Comparison of ENCODE assay signal across 29 cellular contexts in the genomic region with DNA sequence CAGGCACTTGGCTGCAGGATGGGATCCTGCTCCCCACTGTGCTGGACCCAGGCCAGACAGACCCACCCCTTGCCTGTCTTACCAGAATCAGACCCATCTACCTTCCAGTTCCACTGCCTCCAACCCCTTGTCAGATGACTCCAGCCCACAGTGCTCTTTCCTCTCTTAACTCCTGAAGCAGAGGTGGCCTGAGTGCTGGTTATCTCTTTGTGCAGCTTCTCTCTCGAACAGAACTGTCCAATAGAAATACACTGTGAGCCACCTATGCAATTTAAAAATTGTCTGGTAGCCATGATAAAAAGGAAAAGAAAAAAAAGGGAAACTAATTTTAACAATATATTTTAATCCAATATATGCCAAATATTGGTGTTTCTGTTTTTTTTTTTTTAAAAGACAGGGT.
"Had no signal": no experiment of that assay in that cellular context is flagged by ENCODE, and none has a peak within 500 bp of the region (broad histone marks: within the 10 kb centered on the region; RNA-seq: fewer than 3 reads in every experiment).

No MANE protein-coding gene starts in this region.

- H3K4me3 ChIP-seq: heart right ventricle, hepatocyte, left lung, lung, mucosa of descending colon, pancreas, prostate gland, skin epidermis, stomach, testis, tibial artery, uterus had no signal

- H3K79me2 ChIP-seq: hepatocyte had no signal

- FAIRE-seq: pancreas had no signal

- H3K4me1 ChIP-seq: heart right ventricle, left lung, pancreas, prostate gland, testis, tibial artery, uterus had no signal

- H3K27ac ChIP-seq: heart right ventricle, hepatocyte, left lung, pancreas, prostate gland, stomach, testis, tibial artery, uterus had no signal

- H3K4me2 ChIP-seq: hepatocyte had no signal

- H3K36me3 ChIP-seq: heart right ventricle, left lung, pancreas, prostate gland, stomach, tibial artery, uterus had no signal

- DNase-seq: heart right ventricle; islet precursor cell; kidney glomerular epithelial cell; left cardiac atrium; left lung; mesendoderm; midbrain; mucosa of descending colon; naive thymus-derived CD4-positive, alpha-beta T cell; nucleus accumbens; retina; right cardiac atrium; stimulated activated CD4-positive, alpha-beta T cell treated with anti-CD3 and anti-CD28 coated beads, Interleukin-12 subunit alpha, Interleukin-12 subunit beta, amount 100 ng/mL, for 4 hours; stimulated activated CD4-positive, alpha-beta T cell treated with anti-CD3 and anti-CD28 coated beads, Interleukin-15, amount 100 ng/mL, for 24 hours; stimulated activated CD4-positive, alpha-beta T cell treated with anti-CD3 and anti-CD28 coated beads, Interleukin-2, amount 100 ng/mL, for 24 hours; stimulated activated CD4-positive, alpha-beta T cell treated with anti-CD3 and anti-CD28 coated beads, Interleukin-4, amount 100 ng/mL, for 1 hour; stimulated activated naive B cell treated with anti-CD40 and anti-IgM and Interleukin-4, amounts not matched to agents 10 μg/mL and 1 μg/mL and 100 μg/mL, for 72 hours; stimulated activated naive CD8-positive, alpha-beta T cell treated with anti-CD3 and anti-CD28 coated beads, Interleukin-15, Interleukin-2, amounts not matched to agents 100 U/mL and 50 U/mL, for 24 hours; stomach; testis; tibial artery; uterus had no signal

- H3K27me3 ChIP-seq: heart right ventricle, hepatocyte, left lung, pancreas, stomach, testis, tibial artery had no signal

- ATAC-seq: heart right ventricle; left cardiac atrium; left lung; mucosa of descending colon; naive thymus-derived CD4-positive, alpha-beta T cell; natural killer cell treated with Interleukin-12 subunit alpha and Interleukin-12 subunit beta and Interleukin-15 and Interleukin-18, amount 100 ng/mL, for 72 hours; sciatic nerve; stimulated activated naive B cell treated with anti-CD40 and anti-IgM and Interleukin-4, amounts not matched to agents 10 μg/mL and 1 μg/mL and 100 μg/mL, for 72 hours; stimulated activated naive CD8-positive, alpha-beta T cell treated with anti-CD3 and anti-CD28 coated beads, Interleukin-15, Interleukin-2, amounts not matched to agents 100 U/mL and 50 U/mL, for 24 hours had no signal

- H3K9me3 ChIP-seq: heart right ventricle, left lung, mucosa of descending colon, pancreas, prostate gland, stomach, testis, tibial artery, uterus had no signal

- H2AFZ ChIP-seq: hepatocyte had no signal
